In the genomic region with DNA sequence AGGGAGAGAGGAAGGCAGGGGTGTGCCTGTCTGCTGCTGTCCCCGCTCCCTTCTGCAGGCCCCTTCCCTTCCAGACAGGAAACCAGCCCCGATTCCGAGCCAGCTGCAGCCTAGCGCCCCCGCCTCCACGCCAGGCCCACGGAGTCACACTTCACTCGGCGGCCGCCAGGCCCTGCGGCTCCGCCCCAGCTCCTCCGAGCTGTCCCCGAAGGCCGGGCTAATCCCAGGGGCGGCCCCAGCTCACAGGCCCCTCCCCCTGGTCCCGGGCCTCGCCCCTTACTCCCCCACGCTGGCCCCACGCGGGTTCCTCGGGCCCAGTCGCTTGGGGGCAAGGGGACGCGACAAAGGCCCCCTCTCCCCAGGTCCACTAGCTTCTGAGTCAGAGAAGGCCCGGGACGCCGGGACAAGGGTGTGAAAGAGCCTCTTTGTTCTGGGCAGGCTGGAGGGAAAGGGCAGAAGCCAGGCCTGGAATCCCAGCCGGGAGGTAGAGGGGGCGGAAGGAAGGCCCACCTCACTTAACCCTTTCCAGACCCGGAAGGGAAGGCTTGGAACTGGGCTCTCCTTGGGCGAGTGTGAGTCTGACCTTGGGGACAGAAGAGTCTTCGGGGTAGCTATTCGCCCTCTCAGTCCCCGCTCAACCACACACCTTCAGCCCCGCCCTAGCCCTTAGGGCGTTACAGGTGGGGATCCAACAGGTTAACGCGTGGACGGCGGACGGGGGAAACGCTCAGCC, we compare ENCODE assay signal across 1 cellular context.
TF ChIP-seq lines count a peak whose summit lies in the region.

No MANE protein-coding gene starts in this region.

TF ChIP-seq in HepG2, 621 proteins besides CTCF, POLR2A, EP300 and RAD21 (continued from another document and continues in another):
- TF ChIP-seq, protein P1, sequence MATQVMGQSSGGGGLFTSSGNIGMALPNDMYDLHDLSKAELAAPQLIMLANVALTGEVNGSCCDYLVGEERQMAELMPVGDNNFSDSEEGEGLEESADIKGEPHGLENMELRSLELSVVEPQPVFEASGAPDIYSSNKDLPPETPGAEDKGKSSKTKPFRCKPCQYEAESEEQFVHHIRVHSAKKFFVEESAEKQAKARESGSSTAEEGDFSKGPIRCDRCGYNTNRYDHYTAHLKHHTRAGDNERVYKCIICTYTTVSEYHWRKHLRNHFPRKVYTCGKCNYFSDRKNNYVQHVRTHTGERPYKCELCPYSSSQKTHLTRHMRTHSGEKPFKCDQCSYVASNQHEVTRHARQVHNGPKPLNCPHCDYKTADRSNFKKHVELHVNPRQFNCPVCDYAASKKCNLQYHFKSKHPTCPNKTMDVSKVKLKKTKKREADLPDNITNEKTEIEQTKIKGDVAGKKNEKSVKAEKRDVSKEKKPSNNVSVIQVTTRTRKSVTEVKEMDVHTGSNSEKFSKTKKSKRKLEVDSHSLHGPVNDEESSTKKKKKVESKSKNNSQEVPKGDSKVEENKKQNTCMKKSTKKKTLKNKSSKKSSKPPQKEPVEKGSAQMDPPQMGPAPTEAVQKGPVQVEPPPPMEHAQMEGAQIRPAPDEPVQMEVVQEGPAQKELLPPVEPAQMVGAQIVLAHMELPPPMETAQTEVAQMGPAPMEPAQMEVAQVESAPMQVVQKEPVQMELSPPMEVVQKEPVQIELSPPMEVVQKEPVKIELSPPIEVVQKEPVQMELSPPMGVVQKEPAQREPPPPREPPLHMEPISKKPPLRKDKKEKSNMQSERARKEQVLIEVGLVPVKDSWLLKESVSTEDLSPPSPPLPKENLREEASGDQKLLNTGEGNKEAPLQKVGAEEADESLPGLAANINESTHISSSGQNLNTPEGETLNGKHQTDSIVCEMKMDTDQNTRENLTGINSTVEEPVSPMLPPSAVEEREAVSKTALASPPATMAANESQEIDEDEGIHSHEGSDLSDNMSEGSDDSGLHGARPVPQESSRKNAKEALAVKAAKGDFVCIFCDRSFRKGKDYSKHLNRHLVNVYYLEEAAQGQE (IDR thresholded peaks at IDR 0.05; ENCODE audit: borderline replicate concordance in 1 of 2, low read depth in 1 of 2, low read length in 2 of 2) = peak in 1 of 2 experiments; percentile 48; a peak in 1 of 4 replicates
- TF ChIP-seq ZNF34 (CRISPR knock-in tag; IDR thresholded peaks at IDR 0.05; ENCODE audit: borderline replicate concordance) = peak; percentile 80; the same call in 1 of the 2 replicates
- TF ChIP-seq, protein P2, sequence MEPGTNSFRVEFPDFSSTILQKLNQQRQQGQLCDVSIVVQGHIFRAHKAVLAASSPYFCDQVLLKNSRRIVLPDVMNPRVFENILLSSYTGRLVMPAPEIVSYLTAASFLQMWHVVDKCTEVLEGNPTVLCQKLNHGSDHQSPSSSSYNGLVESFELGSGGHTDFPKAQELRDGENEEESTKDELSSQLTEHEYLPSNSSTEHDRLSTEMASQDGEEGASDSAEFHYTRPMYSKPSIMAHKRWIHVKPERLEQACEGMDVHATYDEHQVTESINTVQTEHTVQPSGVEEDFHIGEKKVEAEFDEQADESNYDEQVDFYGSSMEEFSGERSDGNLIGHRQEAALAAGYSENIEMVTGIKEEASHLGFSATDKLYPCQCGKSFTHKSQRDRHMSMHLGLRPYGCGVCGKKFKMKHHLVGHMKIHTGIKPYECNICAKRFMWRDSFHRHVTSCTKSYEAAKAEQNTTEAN (CRISPR knock-in tag; conservative IDR thresholded peaks at IDR 0.05) = peak; percentile 45; the same call in 1 of the 2 replicates
- TF ChIP-seq RARG (CRISPR knock-in tag; IDR thresholded peaks at IDR 0.05; ENCODE audit: low read depth) = peak; percentile 74; the same call in 1 of the 2 replicates
- TF ChIP-seq KDM6A (CRISPR knock-in tag; IDR thresholded peaks at IDR 0.05; ENCODE audit: low read depth) = no peak; the same call in 1 of the 2 replicates
- TF ChIP-seq ZFY (CRISPR knock-in tag; IDR thresholded peaks at IDR 0.05) = peak; percentile 95
- TF ChIP-seq CEBPG (CRISPR knock-in tag; IDR thresholded peaks at IDR 0.05) = no peak; the same call in 1 of the 2 replicates
- no peak for TF ChIP-seq SATB2 (CRISPR knock-in tag; IDR thresholded peaks at IDR 0.05)
- TF ChIP-seq, protein P3, sequence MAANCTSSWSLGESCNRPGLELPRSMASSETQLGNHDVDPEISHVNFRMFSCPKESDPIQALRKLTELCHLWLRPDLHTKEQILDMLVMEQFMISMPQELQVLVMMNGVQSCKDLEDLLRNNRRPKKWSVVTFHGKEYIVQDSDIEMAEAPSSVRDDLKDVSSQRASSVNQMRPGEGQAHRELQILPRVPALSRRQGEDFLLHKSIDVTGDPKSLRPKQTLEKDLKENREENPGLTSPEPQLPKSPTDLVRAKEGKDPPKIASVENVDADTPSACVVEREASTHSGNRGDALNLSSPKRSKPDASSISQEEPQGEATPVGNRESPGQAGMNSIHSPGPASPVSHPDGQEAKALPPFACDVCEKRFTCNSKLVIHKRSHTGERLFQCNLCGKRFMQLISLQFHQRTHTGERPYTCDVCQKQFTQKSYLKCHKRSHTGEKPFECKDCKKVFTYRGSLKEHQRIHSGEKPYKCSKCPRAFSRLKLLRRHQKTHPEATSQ (CRISPR knock-in tag; IDR thresholded peaks at IDR 0.05; ENCODE audit: borderline replicate concordance) = peak; percentile 46; the same call in 1 of the 2 replicates
- no peak for TF ChIP-seq MTF1 (CRISPR knock-in tag; IDR thresholded peaks at IDR 0.05)
- TF ChIP-seq, protein P4, sequence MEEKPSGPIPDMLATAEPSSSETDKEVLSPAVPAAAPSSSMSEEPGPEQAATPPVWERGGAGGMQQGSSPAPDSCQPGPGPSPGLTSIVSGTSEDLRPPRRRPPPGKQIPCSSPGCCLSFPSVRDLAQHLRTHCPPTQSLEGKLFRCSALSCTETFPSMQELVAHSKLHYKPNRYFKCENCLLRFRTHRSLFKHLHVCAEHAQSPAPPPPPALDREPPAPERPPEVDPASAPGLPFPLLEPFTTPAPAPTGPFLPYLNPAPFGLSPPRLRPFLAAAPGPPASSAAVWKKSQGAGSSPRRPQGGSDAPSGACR (CRISPR knock-in tag; IDR thresholded peaks at IDR 0.05) = peak; percentile 93; the same call in 1 of the 2 replicates
- no peak; the same call in none of the 2 replicates for TF ChIP-seq ZSCAN31 (CRISPR knock-in tag; IDR thresholded peaks at IDR 0.05; ENCODE audit: low read depth)
- TF ChIP-seq, protein P5, sequence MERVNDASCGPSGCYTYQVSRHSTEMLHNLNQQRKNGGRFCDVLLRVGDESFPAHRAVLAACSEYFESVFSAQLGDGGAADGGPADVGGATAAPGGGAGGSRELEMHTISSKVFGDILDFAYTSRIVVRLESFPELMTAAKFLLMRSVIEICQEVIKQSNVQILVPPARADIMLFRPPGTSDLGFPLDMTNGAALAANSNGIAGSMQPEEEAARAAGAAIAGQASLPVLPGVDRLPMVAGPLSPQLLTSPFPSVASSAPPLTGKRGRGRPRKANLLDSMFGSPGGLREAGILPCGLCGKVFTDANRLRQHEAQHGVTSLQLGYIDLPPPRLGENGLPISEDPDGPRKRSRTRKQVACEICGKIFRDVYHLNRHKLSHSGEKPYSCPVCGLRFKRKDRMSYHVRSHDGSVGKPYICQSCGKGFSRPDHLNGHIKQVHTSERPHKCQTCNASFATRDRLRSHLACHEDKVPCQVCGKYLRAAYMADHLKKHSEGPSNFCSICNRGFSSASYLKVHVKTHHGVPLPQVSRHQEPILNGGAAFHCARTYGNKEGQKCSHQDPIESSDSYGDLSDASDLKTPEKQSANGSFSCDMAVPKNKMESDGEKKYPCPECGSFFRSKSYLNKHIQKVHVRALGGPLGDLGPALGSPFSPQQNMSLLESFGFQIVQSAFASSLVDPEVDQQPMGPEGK (CRISPR knock-in tag; IDR thresholded peaks at IDR 0.05) = peak; percentile 99
- TF ChIP-seq JARID2 (CRISPR knock-in tag; IDR thresholded peaks at IDR 0.05; ENCODE audit: insufficient replicate concordance) = no peak
- TF ChIP-seq MBD4 (IDR thresholded peaks at IDR 0.05; ENCODE audit: borderline replicate concordance, low read length) = no peak
- TF ChIP-seq, protein P6, sequence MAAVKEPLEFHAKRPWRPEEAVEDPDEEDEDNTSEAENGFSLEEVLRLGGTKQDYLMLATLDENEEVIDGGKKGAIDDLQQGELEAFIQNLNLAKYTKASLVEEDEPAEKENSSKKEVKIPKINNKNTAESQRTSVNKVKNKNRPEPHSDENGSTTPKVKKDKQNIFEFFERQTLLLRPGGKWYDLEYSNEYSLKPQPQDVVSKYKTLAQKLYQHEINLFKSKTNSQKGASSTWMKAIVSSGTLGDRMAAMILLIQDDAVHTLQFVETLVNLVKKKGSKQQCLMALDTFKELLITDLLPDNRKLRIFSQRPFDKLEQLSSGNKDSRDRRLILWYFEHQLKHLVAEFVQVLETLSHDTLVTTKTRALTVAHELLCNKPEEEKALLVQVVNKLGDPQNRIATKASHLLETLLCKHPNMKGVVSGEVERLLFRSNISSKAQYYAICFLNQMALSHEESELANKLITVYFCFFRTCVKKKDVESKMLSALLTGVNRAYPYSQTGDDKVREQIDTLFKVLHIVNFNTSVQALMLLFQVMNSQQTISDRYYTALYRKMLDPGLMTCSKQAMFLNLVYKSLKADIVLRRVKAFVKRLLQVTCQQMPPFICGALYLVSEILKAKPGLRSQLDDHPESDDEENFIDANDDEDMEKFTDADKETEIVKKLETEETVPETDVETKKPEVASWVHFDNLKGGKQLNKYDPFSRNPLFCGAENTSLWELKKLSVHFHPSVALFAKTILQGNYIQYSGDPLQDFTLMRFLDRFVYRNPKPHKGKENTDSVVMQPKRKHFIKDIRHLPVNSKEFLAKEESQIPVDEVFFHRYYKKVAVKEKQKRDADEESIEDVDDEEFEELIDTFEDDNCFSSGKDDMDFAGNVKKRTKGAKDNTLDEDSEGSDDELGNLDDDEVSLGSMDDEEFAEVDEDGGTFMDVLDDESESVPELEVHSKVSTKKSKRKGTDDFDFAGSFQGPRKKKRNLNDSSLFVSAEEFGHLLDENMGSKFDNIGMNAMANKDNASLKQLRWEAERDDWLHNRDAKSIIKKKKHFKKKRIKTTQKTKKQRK (IDR thresholded peaks at IDR 0.05; ENCODE audit: low read length) = no peak
- TF ChIP-seq, protein P7, sequence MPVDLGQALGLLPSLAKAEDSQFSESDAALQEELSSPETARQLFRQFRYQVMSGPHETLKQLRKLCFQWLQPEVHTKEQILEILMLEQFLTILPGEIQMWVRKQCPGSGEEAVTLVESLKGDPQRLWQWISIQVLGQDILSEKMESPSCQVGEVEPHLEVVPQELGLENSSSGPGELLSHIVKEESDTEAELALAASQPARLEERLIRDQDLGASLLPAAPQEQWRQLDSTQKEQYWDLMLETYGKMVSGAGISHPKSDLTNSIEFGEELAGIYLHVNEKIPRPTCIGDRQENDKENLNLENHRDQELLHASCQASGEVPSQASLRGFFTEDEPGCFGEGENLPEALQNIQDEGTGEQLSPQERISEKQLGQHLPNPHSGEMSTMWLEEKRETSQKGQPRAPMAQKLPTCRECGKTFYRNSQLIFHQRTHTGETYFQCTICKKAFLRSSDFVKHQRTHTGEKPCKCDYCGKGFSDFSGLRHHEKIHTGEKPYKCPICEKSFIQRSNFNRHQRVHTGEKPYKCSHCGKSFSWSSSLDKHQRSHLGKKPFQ (CRISPR knock-in tag; IDR thresholded peaks at IDR 0.05; ENCODE audit: insufficient replicate concordance) = peak; percentile 30
- TF ChIP-seq, protein P8, sequence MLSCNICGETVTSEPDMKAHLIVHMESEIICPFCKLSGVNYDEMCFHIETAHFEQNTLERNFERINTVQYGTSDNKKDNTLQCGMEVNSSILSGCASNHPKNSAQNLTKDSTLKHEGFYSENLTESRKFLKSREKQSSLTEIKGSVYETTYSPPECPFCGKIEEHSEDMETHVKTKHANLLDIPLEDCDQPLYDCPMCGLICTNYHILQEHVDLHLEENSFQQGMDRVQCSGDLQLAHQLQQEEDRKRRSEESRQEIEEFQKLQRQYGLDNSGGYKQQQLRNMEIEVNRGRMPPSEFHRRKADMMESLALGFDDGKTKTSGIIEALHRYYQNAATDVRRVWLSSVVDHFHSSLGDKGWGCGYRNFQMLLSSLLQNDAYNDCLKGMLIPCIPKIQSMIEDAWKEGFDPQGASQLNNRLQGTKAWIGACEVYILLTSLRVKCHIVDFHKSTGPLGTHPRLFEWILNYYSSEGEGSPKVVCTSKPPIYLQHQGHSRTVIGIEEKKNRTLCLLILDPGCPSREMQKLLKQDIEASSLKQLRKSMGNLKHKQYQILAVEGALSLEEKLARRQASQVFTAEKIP (CRISPR knock-in tag; IDR thresholded peaks at IDR 0.05; ENCODE audit: borderline replicate concordance) = no peak
- TF ChIP-seq MLLT10 (CRISPR knock-in tag; IDR thresholded peaks at IDR 0.05) = no peak
- TF ChIP-seq SRSF1 (optimal IDR thresholded peaks at IDR 0.05; ENCODE audit: low read depth, low read length) = peak; percentile 58
- TF ChIP-seq RORA (CRISPR knock-in tag; IDR thresholded peaks at IDR 0.05) = no peak
